Comparison of ENCODE assay signal across 22 cellular contexts in the genomic region with DNA sequence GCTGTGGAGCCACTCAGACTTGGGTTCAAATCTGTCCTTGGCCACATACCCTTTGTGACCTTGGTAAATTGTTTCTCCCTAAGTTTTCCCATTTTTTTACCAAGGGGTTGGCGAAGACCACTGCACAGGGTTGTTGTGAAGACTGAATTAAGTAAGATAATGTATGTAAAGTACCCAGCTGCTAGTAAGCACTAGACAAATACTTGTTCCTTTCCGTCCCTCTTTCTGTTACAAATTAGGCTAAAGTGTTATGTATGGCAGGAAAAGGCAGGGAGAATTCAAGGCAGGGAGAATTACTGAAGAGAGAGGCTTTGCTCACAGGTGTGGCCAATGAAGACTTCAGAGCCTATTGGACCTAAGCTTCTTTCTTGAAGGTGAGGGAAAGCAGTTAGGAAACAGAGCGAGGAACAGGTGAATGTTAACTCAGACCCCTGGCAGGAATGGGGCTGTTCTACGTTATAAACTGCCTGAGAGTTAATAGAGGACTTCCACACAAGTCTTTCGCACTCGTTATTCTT. TPM values are rescaled to one million over a fixed set of nuclear protein-coding genes. Genes with fewer than 3 reads are reported as not detected.
DNase-seq lines count a peak whose midpoint lies in the region; ATAC-seq and TF ChIP-seq lines count a peak whose summit lies in the region.
"Had no signal": no experiment of that assay in that cellular context is flagged by ENCODE, and none has a peak within 500 bp of the region (broad histone marks: within the 10 kb centered on the region; RNA-seq: fewer than 3 reads in every experiment).

No MANE protein-coding gene starts in this region.

- no peaks in the 10 kb centered on the region for H3K36me3 Mint-ChIP-seq in type B pancreatic cell
- H3K36me3 Mint-ChIP-seq: CD4-positive, CD25-positive, alpha-beta regulatory T cell had no signal

- H3K27ac ChIP-seq in iPS-18a (ENCODE audit: low read length) = no peak overlapping the region

- no peak overlapping the region for H3K4me3 Mint-ChIP-seq in type B pancreatic cell
- H3K4me3 Mint-ChIP-seq: CD4-positive, CD25-positive, alpha-beta regulatory T cell; HFFc6 had no signal

- H3K9ac ChIP-seq in NT2/D1 (ENCODE audit: insufficient read length, low read depth) = no peak overlapping the region
- no peak overlapping the region for H3K9ac ChIP-seq in iPS-18a (ENCODE audit: low read length)

- peaks cover 5% of the 10 kb centered on the region for H3K9me3 Mint-ChIP-seq in type B pancreatic cell
- H3K9me3 Mint-ChIP-seq: HFFc6 had no signal

- peak; percentile 9 for ATAC-seq in esophagus mucosa

- H3K27me3 Mint-ChIP-seq in type B pancreatic cell = no peaks in the 10 kb centered on the region

- no peak overlapping the region for H3K4me3 ChIP-seq in NT2/D1 (ENCODE audit: insufficient read length, low read depth)
- peak overlapping the region; percentile 10 for H3K4me3 ChIP-seq in iPS-18a (ENCODE audit: low read length)

- peak overlapping the region; percentile 97 for H3K27ac Mint-ChIP-seq in type B pancreatic cell
- H3K27ac Mint-ChIP-seq: CD4-positive, CD25-positive, alpha-beta regulatory T cell; HFFc6 had no signal

- no peak for TF ChIP-seq CTCF in type B pancreatic cell (conservative IDR thresholded peaks at IDR 0.05)

- DNase-seq in NT2/D1 (ENCODE audit: low read depth, low spot score) = peak; percentile 32
- no peak for DNase-seq in type B pancreatic cell (ENCODE audit: extremely low spot score, unreplicated experiment)
- DNase-seq in glomerular visceral epithelial cell (ENCODE audit: extremely low spot score) = no peak
- no peak for DNase-seq in amygdala (lab: John Stamatoyannopoulos, UW)
- no peak for DNase-seq in HK-2 (ENCODE audit: unreplicated experiment)
- DNase-seq in activated gamma-delta T cell treated with Interleukin-2 at 50 U/mL for 16 hours = no peak
- DNase-seq: CD4-positive, CD25-positive, alpha-beta regulatory T cell; EL; H7; HFFc6; Karpas-422; MV-4-11; NCI-H1105 treated with DMSO at 0.1 percent for 48 hours; NCI-H1694; NCI-H2081 treated with DMSO at 0.1 percent for 48 hours; NCI-H2171 treated with DMSO at 0.1 percent for 48 hours; NCI-H524 treated with DMSO at 0.1 percent for 48 hours; NCI-H82; SHP77 had no signal

- H3K36me3 ChIP-seq in NT2/D1 (ENCODE audit: insufficient read depth, insufficient read length, low read length) (peaks cover 14% of the 10 kb centered on the region), iPS-18a (ENCODE audit: control insufficient read depth, low read depth, low read length) (no peaks in the 10 kb centered on the region)

- H3K27me3 ChIP-seq in NT2/D1 (ENCODE audit: insufficient read depth, insufficient read length) (no peaks in the 10 kb centered on the region), iPS-18a (ENCODE audit: control insufficient read depth, insufficient read depth, low read length) (no peaks in the 10 kb centered on the region)

- H3K9me3 ChIP-seq in NT2/D1 (ENCODE audit: insufficient read depth, low read length) (no peaks in the 10 kb centered on the region), iPS-18a (ENCODE audit: control insufficient read depth, low read depth, low read length) (no peaks in the 10 kb centered on the region)

- H3K4me1 ChIP-seq in NT2/D1 (ENCODE audit: insufficient read depth, insufficient read length) = peaks cover 2% of the 10 kb centered on the region
- peaks cover 26% of the 10 kb centered on the region for H3K4me1 ChIP-seq in iPS-18a (ENCODE audit: control insufficient read depth, low read depth, low read length)

- H3K4me1 Mint-ChIP-seq in type B pancreatic cell (ENCODE audit: unreplicated experiment) = peaks cover 7% of the 10 kb centered on the region
- H3K4me1 Mint-ChIP-seq: CD4-positive, CD25-positive, alpha-beta regulatory T cell had no signal

RNA-seq across cellular contexts. Expression of gene ABHD12B, which starts 25.9 kb away (rescaled TPM):
- total RNA-seq in esophagus mucosa (0.32 TPM), type B pancreatic cell (ENCODE audit: low replicate concordance) (0.17 and 0.55 TPM in 2 replicates)
- total RNA-seq: M059J had no signal

RNA-seq across cellular contexts. Expression of gene PYGL, which starts 46.6 kb away (rescaled TPM):
- 138 TPM for total RNA-seq in esophagus mucosa
- 27.3 and 38.8 TPM in 2 replicates for total RNA-seq in type B pancreatic cell (ENCODE audit: low replicate concordance)
